8 cellular contexts compared by ENCODE assay signal in genomic region chr14:69712637-69713088, GRCh38. TPM values are rescaled to one million over a fixed set of nuclear protein-coding genes. Genes with fewer than 3 reads are reported as not detected.
DNase-seq lines count a peak whose midpoint lies in the region; ATAC-seq and TF ChIP-seq lines count a peak whose summit lies in the region.

No MANE protein-coding gene starts in this region.

- H3K4me1 ChIP-seq in hepatocyte (ENCODE audit: insufficient read depth) = peaks cover 39% of the 10 kb centered on the region

- no peaks in the 10 kb centered on the region for H3K36me3 ChIP-seq in hepatocyte (replicated peaks; ENCODE audit: insufficient read depth, low read depth)

- H3K9me2 ChIP-seq in hepatocyte (replicated peaks; ENCODE audit: insufficient read depth) = no peaks in the 10 kb centered on the region

- POLR2A ChIA-PET in activated B cell treated with CpG ODN at 0.5 μM for 24 hours (lab: Charles Lee) = interaction anchor here (0.6 kb wide), 1 partner anchor 44 kb away, joined by 5 read pairs; no protein-coding TSS in a partner anchor

- ATAC-seq in activated T-cell treated with anti-CD3 and anti-CD28 coated beads, Interleukin-2, amount 50 U/mL, for 72 hours (replicated peaks in 1 of 2) = no peak
- ATAC-seq in activated B cell treated with CpG ODN at 0.5 μM for 24 hours (ENCODE audit: low read depth) (no peak), HG02642 (IDR thresholded peaks at IDR 0.05; ENCODE audit: poor library complexity, unreplicated experiment) (no peak), HG03520 (IDR thresholded peaks at IDR 0.05; ENCODE audit: unreplicated experiment) (no peak), GM21390 (IDR thresholded peaks at IDR 0.05; ENCODE audit: unreplicated experiment) (no peak)
- ATAC-seq in stimulated activated effector memory CD8-positive, alpha-beta T cell treated with anti-CD3 and anti-CD28 coated beads, Interleukin-12 subunit alpha, Interleukin-12 subunit beta, amount 100 ng/mL, for 72 hours = no peak

- H2AFZ ChIP-seq in hepatocyte = no peak overlapping the region

- peaks cover 59% of the 10 kb centered on the region for H3K4me1 Mint-ChIP-seq in activated T-cell treated with anti-CD3 and anti-CD28 coated beads, Interleukin-2, amount 50 U/mL, for 72 hours (ENCODE audit: low read depth)
- H3K4me1 Mint-ChIP-seq in activated B cell treated with CpG ODN at 0.5 μM for 24 hours = peaks cover 28% of the 10 kb centered on the region
- H3K4me1 Mint-ChIP-seq in stimulated activated effector memory CD8-positive, alpha-beta T cell treated with anti-CD3 and anti-CD28 coated beads, Interleukin-12 subunit alpha, Interleukin-12 subunit beta, amount 100 ng/mL, for 72 hours = peaks cover 81% of the 10 kb centered on the region

- 67% methylated on average over 5 of the region's 5 CpGs for WGBS in hepatocyte (ENCODE audit: low lambda C conversion rate, missing lambda C conversion rate)

- intact Hi-C loops in activated B cell treated with CpG ODN at 0.5 μM for 24 hours (cut with micrococcal nuclease) = no loop called here

- no peaks in the 10 kb centered on the region for H4K20me1 ChIP-seq in hepatocyte (ENCODE audit: insufficient read depth, poor library complexity, severe bottlenecking)

- no peaks in the 10 kb centered on the region for H3K27me3 Mint-ChIP-seq in activated T-cell treated with anti-CD3 and anti-CD28 coated beads, Interleukin-2, amount 50 U/mL, for 72 hours (ENCODE audit: low read depth)
- H3K27me3 Mint-ChIP-seq in activated B cell treated with CpG ODN at 0.5 μM for 24 hours = no peaks in the 10 kb centered on the region

- DNase-seq in activated T-cell treated with anti-CD3 and anti-CD28 coated beads, Interleukin-2, amount 50 U/mL, for 72 hours = no peak
- DNase-seq in activated T-cell treated with anti-CD3 and anti-CD28 coated beads, Interleukin-2, amount 50 U/mL, for 1 hour = no peak
- DNase-seq in activated B cell treated with CpG ODN at 0.5 μM for 24 hours (no peak), hepatocyte (ENCODE audit: low spot score) (no peak)
- DNase-seq in stimulated activated effector memory CD8-positive, alpha-beta T cell treated with anti-CD3 and anti-CD28 coated beads, Interleukin-12 subunit alpha, Interleukin-12 subunit beta, amount 100 ng/mL, for 72 hours (ENCODE audit: low spot score in 2 of 2) = no peak

- peak overlapping the region in 1 of 2 donors; percentile 41 for H3K4me3 Mint-ChIP-seq in activated T-cell treated with anti-CD3 and anti-CD28 coated beads, Interleukin-2, amount 50 U/mL, for 72 hours
- H3K4me3 Mint-ChIP-seq in activated B cell treated with CpG ODN at 0.5 μM for 24 hours = no peak overlapping the region
- peak overlapping the region; percentile 24 for H3K4me3 Mint-ChIP-seq in stimulated activated effector memory CD8-positive, alpha-beta T cell treated with anti-CD3 and anti-CD28 coated beads, Interleukin-12 subunit alpha, Interleukin-12 subunit beta, amount 100 ng/mL, for 72 hours

- no peaks in the 10 kb centered on the region for H3K9me3 Mint-ChIP-seq in activated T-cell treated with anti-CD3 and anti-CD28 coated beads, Interleukin-2, amount 50 U/mL, for 72 hours
- H3K9me3 Mint-ChIP-seq in activated B cell treated with CpG ODN at 0.5 μM for 24 hours = no peaks in the 10 kb centered on the region
- H3K9me3 Mint-ChIP-seq in stimulated activated effector memory CD8-positive, alpha-beta T cell treated with anti-CD3 and anti-CD28 coated beads, Interleukin-12 subunit alpha, Interleukin-12 subunit beta, amount 100 ng/mL, for 72 hours = no peaks in the 10 kb centered on the region

- TF ChIP-seq CTCF in activated B cell treated with CpG ODN at 0.5 μM for 24 hours (IDR thresholded peaks at IDR 0.05) (no peak), hepatocyte (IDR thresholded peaks at IDR 0.05; ENCODE audit: poor library complexity) (no peak)

- H3K79me2 ChIP-seq in hepatocyte = peaks cover 5% of the 10 kb centered on the region

- H3K27me3 ChIP-seq in hepatocyte = no peaks in the 10 kb centered on the region

- peak overlapping the region; percentile 91 for H3K27ac Mint-ChIP-seq in activated T-cell treated with anti-CD3 and anti-CD28 coated beads, Interleukin-2, amount 50 U/mL, for 72 hours
- peak overlapping the region; percentile 59 for H3K27ac Mint-ChIP-seq in activated B cell treated with CpG ODN at 0.5 μM for 24 hours
- peak overlapping the region; percentile 95 for H3K27ac Mint-ChIP-seq in stimulated activated effector memory CD8-positive, alpha-beta T cell treated with anti-CD3 and anti-CD28 coated beads, Interleukin-12 subunit alpha, Interleukin-12 subunit beta, amount 100 ng/mL, for 72 hours

- no peak overlapping the region for H3K4me3 ChIP-seq in hepatocyte

- H3K4me2 ChIP-seq in hepatocyte = no peak overlapping the region

- peak overlapping the region; percentile 76 for H3K27ac ChIP-seq in hepatocyte

- H3K9me3 ChIP-seq in hepatocyte (ENCODE audit: low read depth) = no peaks in the 10 kb centered on the region

- CTCF ChIA-PET in activated B cell treated with CpG ODN at 0.5 μM for 24 hours (lab: Charles Lee) = no interaction called here

- peaks cover 6 to 17% of the 10 kb centered on the region in 2 donors for H3K36me3 Mint-ChIP-seq in activated T-cell treated with anti-CD3 and anti-CD28 coated beads, Interleukin-2, amount 50 U/mL, for 72 hours (ENCODE audit: insufficient read depth in 2 of 2)
- H3K36me3 Mint-ChIP-seq in activated B cell treated with CpG ODN at 0.5 μM for 24 hours (ENCODE audit: low read depth) = peaks cover 78% of the 10 kb centered on the region
- peaks cover 96% of the 10 kb centered on the region for H3K36me3 Mint-ChIP-seq in stimulated activated effector memory CD8-positive, alpha-beta T cell treated with anti-CD3 and anti-CD28 coated beads, Interleukin-12 subunit alpha, Interleukin-12 subunit beta, amount 100 ng/mL, for 72 hours

RNA-seq across cellular contexts. Expression of gene SRSF5, which starts 54.3 kb away (rescaled TPM):
- 100 to 1,000 TPM; 417 to 428 TPM for total RNA-seq in activated T-cell treated with anti-CD3 and anti-CD28 coated beads, Interleukin-2, amount 50 U/mL, for 72 hours
- 394 and 422 TPM in 2 replicates for total RNA-seq in activated B cell treated with CpG ODN at 0.5 μM for 24 hours
- 262 and 263 TPM in 2 replicates for total RNA-seq in hepatocyte
- polyA plus RNA-seq in hepatocyte = 386 and 447 TPM in 2 replicates
